In the genomic region with DNA sequence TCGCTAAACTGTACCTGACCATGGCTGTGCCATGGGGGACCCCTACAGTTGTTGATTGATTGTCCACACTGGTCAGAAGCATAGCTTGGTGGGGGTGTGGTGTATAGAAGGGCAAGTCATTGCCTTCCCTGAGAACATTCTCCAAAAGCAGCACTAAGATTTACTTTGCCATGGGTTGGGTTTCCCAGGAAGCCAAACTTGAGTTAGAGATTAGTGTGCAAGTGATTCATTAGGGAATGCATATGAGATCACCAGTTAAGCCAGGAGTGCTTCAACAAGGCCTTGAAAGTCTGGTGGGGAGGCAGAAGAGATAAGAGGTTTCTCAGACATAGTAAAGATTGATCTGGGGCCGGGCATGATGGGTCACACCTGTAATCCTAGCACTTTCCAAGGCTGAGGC, we compare ENCODE assay signal across 15 cellular contexts. TPM values are rescaled to one million over a fixed set of nuclear protein-coding genes. Genes with fewer than 3 reads are reported as not detected.
A peak's percentile ranks its signal among the peaks of the same experiment; 100 is the strongest.
DNase-seq lines count a peak whose midpoint lies in the region; ATAC-seq, FAIRE-seq and TF ChIP-seq lines count a peak whose summit lies in the region.
"Had no signal": no experiment of that assay in that cellular context is flagged by ENCODE, and none has a peak within 500 bp of the region (broad histone marks: within the 10 kb centered on the region; RNA-seq: fewer than 3 reads in every experiment).

No MANE protein-coding gene starts in this region.

- no peak overlapping the region for H3K4me3 Mint-ChIP-seq in immature natural killer cell
- H3K4me3 Mint-ChIP-seq: activated T-helper 17 cell treated with anti-CD3 and anti-CD28 coated beads, Interleukin-2, amount 50 U/mL, for 72 hours; GM23338 had no signal

- no peak for TF ChIP-seq RAD21 in HepG2 (CRISPR knock-in tag; IDR thresholded peaks at IDR 0.05)
- TF ChIP-seq RAD21 in K562 (CRISPR knock-in tag; conservative IDR thresholded peaks at IDR 0.05 in 1 of 2, IDR thresholded peaks at IDR 0.05 in 1 of 2), result no peak

- H3K4me2 ChIP-seq in HepG2 (ENCODE audit: low read depth, low read length) (no peak overlapping the region), K562 (ENCODE audit: insufficient read depth, low read length) (no peak overlapping the region)
- H3K4me2 ChIP-seq: GM23338 had no signal

- DNase-seq in right lobe of liver (no peak), HepG2 (ENCODE audit: low spot score) (no peak), K562 (ENCODE audit: extremely low read depth in 1 of 4, low spot score in 3 of 4) (no peak), kidney glomerular epithelial cell (lab: John Stamatoyannopoulos, UW) (peak; percentile 62), upper lobe of right lung (no peak), NCI-H345 (lab: John Stamatoyannopoulos, UW) (no peak), immature natural killer cell (no peak)
- no peak for DNase-seq in activated CD4-positive, CD25-positive, alpha-beta regulatory T cell treated with anti-CD3 and anti-CD28 coated beads, Interleukin-2, amount 50 U/mL, for 72 hours
- DNase-seq: 8988T, transverse colon had no signal

- no peaks in the 10 kb centered on the region for H3K9me3 Mint-ChIP-seq in immature natural killer cell
- H3K9me3 Mint-ChIP-seq: activated T-helper 17 cell treated with anti-CD3 and anti-CD28 coated beads, Interleukin-2, amount 50 U/mL, for 72 hours had no signal

- ATAC-seq in right lobe of liver (peak in 1 of 4 donors; percentile 8), HepG2 (no peak), K562 (no peak), upper lobe of right lung (peak; percentile 48)
- ATAC-seq: activated T-helper 17 cell treated with anti-CD3 and anti-CD28 coated beads, Interleukin-2, amount 50 U/mL, for 72 hours; GM23338 had no signal

- TF ChIP-seq CTCF in right lobe of liver (IDR thresholded peaks at IDR 0.05) (no peak), HepG2 (CRISPR knock-in tag; IDR thresholded peaks at IDR 0.05) (no peak), K562 (IDR thresholded peaks at IDR 0.05 in 2 of 3, conservative IDR thresholded peaks at IDR 0.05 in 1 of 3; ENCODE audit: insufficient read depth in 2 of 3, low read depth in 1 of 3, low read length in 3 of 3) (no peak), upper lobe of right lung (IDR thresholded peaks at IDR 0.05) (no peak)

- H3K9me3 ChIP-seq in right lobe of liver (no peaks in the 10 kb centered on the region), HepG2 (ENCODE audit: low read length) (no peaks in the 10 kb centered on the region), K562 (replicated peaks; ENCODE audit: control insufficient read depth, insufficient read depth, low read depth, low read length) (peaks cover 3% of the 10 kb centered on the region; the same call in 1 of the 2 replicates), upper lobe of right lung (no peaks in the 10 kb centered on the region)
- H3K9me3 ChIP-seq: transverse colon had no signal

- H3K27me3 ChIP-seq in right lobe of liver (no peaks in the 10 kb centered on the region), HepG2 (ENCODE audit: control insufficient read depth in 1 of 2, insufficient read depth in 2 of 2, low read length in 2 of 2) (no peaks in the 10 kb centered on the region), K562 (ENCODE audit: control insufficient read depth in 2 of 2, insufficient read depth in 2 of 2, low read length in 2 of 2) (peaks cover 2 to 24% of the 10 kb centered on the region in 2 experiments; a peak in 3 of 5 replicates), upper lobe of right lung (no peaks in the 10 kb centered on the region)
- H3K27me3 ChIP-seq: cardiac muscle cell, transverse colon had no signal

- H3K36me3 Mint-ChIP-seq in immature natural killer cell, result peaks cover 0 to 7% (median 3%) of the 10 kb centered on the region in 3 donors

- peak overlapping the region in 1 of 6 donors; percentile 49 for H3K27ac Mint-ChIP-seq in immature natural killer cell
- H3K27ac Mint-ChIP-seq: activated T-helper 17 cell treated with anti-CD3 and anti-CD28 coated beads, Interleukin-2, amount 50 U/mL, for 72 hours; GM23338 had no signal

- TF ChIP-seq EP300 in HepG2 (IDR thresholded peaks at IDR 0.05; ENCODE audit: low read depth in 2 of 2, low read length in 2 of 2) (no peak), HepG2 (CRISPR knock-in tag; IDR thresholded peaks at IDR 0.05; ENCODE audit: borderline replicate concordance) (no peak), K562 (IDR thresholded peaks at IDR 0.05; ENCODE audit: low read length) (no peak)

- peaks cover 0 to 4% (median 3%) of the 10 kb centered on the region in 3 donors for H3K27me3 Mint-ChIP-seq in immature natural killer cell (ENCODE audit: low read depth in 3 of 3)

- H3K4me1 ChIP-seq in right lobe of liver (peaks cover 0 to 15% (median 7%) of the 10 kb centered on the region in 4 donors), HepG2 (ENCODE audit: insufficient read depth, low read length) (peaks cover 42% of the 10 kb centered on the region), K562 (replicated peaks in 1 of 2; ENCODE audit: control insufficient read depth in 2 of 2, insufficient read depth in 2 of 2, low read length in 2 of 2) (no peaks in the 10 kb centered on the region), upper lobe of right lung (no peaks in the 10 kb centered on the region)
- H3K4me1 ChIP-seq: transverse colon had no signal

- no TSS peak for BruUV-seq in HepG2 (replicated peaks; lab: Mats Ljungman, UMichigan)
- no TSS peak for BruUV-seq in K562 (replicated peaks; lab: Mats Ljungman, UMichigan)

- no peaks in the 10 kb centered on the region for H4K20me1 ChIP-seq in HepG2 (ENCODE audit: insufficient read depth, low read length)
- no peaks in the 10 kb centered on the region for H4K20me1 ChIP-seq in K562 (replicated peaks; ENCODE audit: control insufficient read depth, insufficient read depth, low read length)

- H3K79me2 ChIP-seq in HepG2 (ENCODE audit: insufficient read depth, low read length) (no peaks in the 10 kb centered on the region), K562 (ENCODE audit: control insufficient read depth, insufficient read depth, low read length) (no peaks in the 10 kb centered on the region)

- TF ChIP-seq POLR2A in right lobe of liver (IDR thresholded peaks at IDR 0.05), result no peak
- no peak for TF ChIP-seq POLR2A in HepG2 (IDR thresholded peaks at IDR 0.05; ENCODE audit: insufficient read depth in 1 of 2, low read depth in 2 of 2, low read length in 2 of 2)
- TF ChIP-seq POLR2A in K562 (conservative IDR thresholded peaks at IDR 0.05), result no peak

- CTCF ChIA-PET in HepG2 (lab: Yijun Ruan, JAX; ENCODE audit: low intra/inter-chr PET ratio, low total read pairs) (no interaction called here), K562 (lab: Yijun Ruan, JAX; ENCODE audit: low intra/inter-chr PET ratio) (no interaction called here)

- no peak overlapping the region for H2AFZ ChIP-seq in HepG2 (ENCODE audit: low read length)
- no peak overlapping the region for H2AFZ ChIP-seq in K562 (ENCODE audit: low read depth, low read length)
- H2AFZ ChIP-seq: GM23338 had no signal

- no peaks in the 10 kb centered on the region for H3K9me1 ChIP-seq in K562 (ENCODE audit: control insufficient read depth, insufficient read depth, low read length)

- intact Hi-C loops in right lobe of liver (cut with DNase I) (no loop called here), HepG2 (cut with micrococcal nuclease; ENCODE audit: unreplicated experiment) (no loop called here), K562 (cut with micrococcal nuclease) (no loop called here), upper lobe of right lung (cut with DNase I) (no loop called here)

- H3K9ac ChIP-seq in HepG2 (ENCODE audit: insufficient read depth, low read depth, low read length), result no peak overlapping the region
- no peak overlapping the region for H3K9ac ChIP-seq in K562 (ENCODE audit: insufficient read depth in 1 of 2, low read depth in 2 of 2, low read length in 2 of 2)

- POLR2A ChIA-PET in HepG2 (lab: Yijun Ruan, JAX), result interaction anchor here (1.3 to 1.6 kb wide), 2 partner anchors 21 to 108 kb away, joined by 4 read pairs; a partner anchor contains a TSS
- POLR2A ChIA-PET in K562 (lab: Yijun Ruan, JAX), result no interaction called here

- 78% methylated on average over 2 of the region's 2 CpGs for WGBS in right lobe of liver (ENCODE audit: insufficient coverage, low coverage, low lambda C conversion rate, missing lambda C conversion rate)
- whole genome bisulfite sequencing in HepG2 (ENCODE audit: low lambda C conversion rate), result 28% methylated on average over 2 of the region's 2 CpGs
- 4% methylated on average over 2 of the region's 2 CpGs for WGBS in K562 (ENCODE audit: insufficient coverage, low coverage, missing lambda C conversion rate)

- in situ Hi-C loops in HepG2 (cut with HindIII; ENCODE audit: extremely low pct_ligation_motif_present, low pct_unique_long_range_greater_than_20kb) (no loop called here), K562 (cut with MboI) (no loop called here)

- FAIRE-seq in HepG2 (lab: Jason Lieb, UNC), result no peak
- FAIRE-seq in K562 (lab: Jason Lieb, UNC), result no peak
- FAIRE-seq: endothelial cell of umbilical vein, GM12892 had no signal

- no peaks in the 10 kb centered on the region for H3K36me3 ChIP-seq in right lobe of liver
- H3K36me3 ChIP-seq in HepG2 (replicated peaks in 1 of 2; ENCODE audit: control insufficient read depth in 1 of 2, insufficient read depth in 2 of 2, low read length in 2 of 2), result no peaks in the 10 kb centered on the region
- H3K36me3 ChIP-seq in K562 (ENCODE audit: control insufficient read depth, insufficient read depth, low read length), result no peaks in the 10 kb centered on the region
- H3K36me3 ChIP-seq in upper lobe of right lung, result no peaks in the 10 kb centered on the region
- H3K36me3 ChIP-seq: cardiac muscle cell, transverse colon had no signal

- H3K27ac ChIP-seq in right lobe of liver, result peak overlapping the region in 2 of 3 donors; percentile 58 to 98
- no peak overlapping the region for H3K27ac ChIP-seq in HepG2 (ENCODE audit: extremely low read length, insufficient read depth, low read length)
- no peak overlapping the region for H3K27ac ChIP-seq in K562 (ENCODE audit: extremely low read depth, low read depth, low read length)
- no peak overlapping the region for H3K27ac ChIP-seq in upper lobe of right lung
- H3K27ac ChIP-seq: cardiac muscle cell, transverse colon had no signal

- H3K4me1 Mint-ChIP-seq in immature natural killer cell, result no peaks in the 10 kb centered on the region
- H3K4me1 Mint-ChIP-seq: activated T-helper 17 cell treated with anti-CD3 and anti-CD28 coated beads, Interleukin-2, amount 50 U/mL, for 72 hours; GM23338 had no signal

- H3K4me3 ChIP-seq in right lobe of liver (no peak overlapping the region), HepG2 (replicated peaks in 1 of 3; ENCODE audit: insufficient read depth in 1 of 3, low read depth in 2 of 3, low read length in 3 of 3) (no peak overlapping the region), K562 (no peak overlapping the region), upper lobe of right lung (no peak overlapping the region)
- H3K4me3 ChIP-seq: cardiac muscle cell, GM23338, transverse colon had no signal

RNA-seq across cellular contexts. Expression of a gene that starts 21.4 kb away (rescaled TPM):
- total RNA-seq in right lobe of liver (10 to 100 TPM; 18.0 to 40.5 (median 26.3) TPM), HepG2 (2016; rRNA removed; fragmentation: Illumina TruSeq; extraction: Trizol) (11.8 and 24.3 TPM in 2 replicates), K562 (2014; rRNA removed) (0.41 and 0.49 TPM in 2 replicates), K562 (2014; rRNA removed; fragmentation: Illumina TruSeq; extraction: Trizol) (0.65 and 1.0 TPM in 2 replicates), K562 (2015; rRNA removed; fragmentation: Illumina TruSeq; extraction: Trizol) (0.34 and 0.43 TPM in 2 replicates), K562 (2021) (0.53 and 1.0 TPM in 2 replicates), upper lobe of right lung (20.1 TPM)
- total RNA-seq in HepG2 (2016; cell fraction: cytosol; rRNA removed; fragmentation: Illumina TruSeq; extraction: Trizol; ENCODE audit: low read depth), result 45.8 and 49.7 TPM in 2 replicates
- total RNA-seq in HepG2 (2016; cell fraction: insoluble cytoplasmic fraction; rRNA removed; fragmentation: Illumina TruSeq; extraction: Trizol), result 14.5 and 23.4 TPM in 2 replicates
- total RNA-seq in HepG2 (2016; cell fraction: membrane; rRNA removed; fragmentation: Illumina TruSeq; extraction: Trizol), result 29.0 and 32.2 TPM in 2 replicates
- total RNA-seq in HepG2 (2016; cell fraction: nucleus; rRNA removed; fragmentation: Illumina TruSeq; extraction: Trizol), result 32.2 and 33.4 TPM in 2 replicates
- polyA plus RNA-seq in HepG2 (2011; rRNA removed) (34.1 and 35.0 TPM in 2 replicates), K562 (2011; rRNA removed) (1.5 and 2.2 TPM in 2 replicates), K562 (2014; fragmentation: Illumina TruSeq; extraction: Trizol) (0.58 and 0.76 TPM in 2 replicates), K562 (2014; fragmentation: Nextera tagmentation; extraction: Ambion mirVana) (under 1 TPM; 0.15 to 0.30 TPM), K562 (2014; rRNA removed) (1.2 and 2.8 TPM in 2 replicates), immature natural killer cell (1 to 10 TPM; 2.4 to 3.9 (median 3.2) TPM)
- polyA plus RNA-seq in HepG2 (2011; cell fraction: cytosol; rRNA removed), result 21.1 and 29.0 TPM in 2 replicates
- polyA plus RNA-seq in HepG2 (2011; cell fraction: nucleus; rRNA removed), result 14.9 and 16.8 TPM in 2 replicates
- polyA plus RNA-seq in HepG2 (2012), result 19.1 and 32.8 TPM in 2 replicates
- 5.7 and 9.5 TPM in 2 replicates for polyA plus RNA-seq in HepG2 (2016; cell fraction: cytosol; fragmentation: Illumina TruSeq; extraction: Trizol; ENCODE audit: low read depth)
- 14.3 and 14.7 TPM in 2 replicates for polyA plus RNA-seq in HepG2 (2016; cell fraction: insoluble cytoplasmic fraction; fragmentation: Illumina TruSeq; extraction: Trizol; ENCODE audit: low read depth)
- polyA plus RNA-seq in HepG2 (2016; cell fraction: membrane; fragmentation: Illumina TruSeq; extraction: Trizol; ENCODE audit: low read depth), result 11.2 and 15.8 TPM in 2 replicates
- 31.5 and 33.9 TPM in 2 replicates for polyA plus RNA-seq in HepG2 (2016; cell fraction: nucleus; fragmentation: Illumina TruSeq; extraction: Trizol; ENCODE audit: insufficient read depth, low read depth)
- polyA minus RNA-seq in HepG2 (2011; rRNA and poly(A)+ RNA removed; ENCODE audit: low replicate concordance), result 6.5 and 39.5 TPM in 2 replicates
- polyA minus RNA-seq in HepG2 (2011; cell fraction: cytosol; rRNA and poly(A)+ RNA removed), result 26.0 and 29.6 TPM in 2 replicates
- 66.4 and 75.1 TPM in 2 replicates for polyA minus RNA-seq in HepG2 (2011; cell fraction: nucleus; rRNA and poly(A)+ RNA removed)
- total RNA-seq in K562 (2011; cell fraction: chromatin; rRNA removed; ENCODE audit: low replicate concordance), result 14.2 and 17.0 TPM in 2 replicates
- total RNA-seq in K562 (2011; cell fraction: nucleolus; rRNA removed), result 6.0 and 9.9 TPM in 2 replicates
- 10.0 and 11.1 TPM in 2 replicates for total RNA-seq in K562 (2011; cell fraction: nucleoplasm; rRNA removed)
- polyA plus RNA-seq in K562 (2011; cell fraction: cytosol; rRNA removed), result 0.43 and 0.63 TPM in 2 replicates
- 0.70 and 1.3 TPM in 2 replicates for polyA plus RNA-seq in K562 (2011; cell fraction: nucleus; rRNA removed)
- 0.35 and 0.58 TPM in 2 replicates for polyA plus RNA-seq in K562 (2012)
- polyA minus RNA-seq in K562 (2011; rRNA and poly(A)+ RNA removed), result 3.7 and 4.8 TPM in 2 replicates
- 1.0 and 1.9 TPM in 2 replicates for polyA minus RNA-seq in K562 (2011; cell fraction: cytosol; rRNA and poly(A)+ RNA removed)
- 1.9 and 5.9 TPM in 2 replicates for polyA minus RNA-seq in K562 (2011; cell fraction: nucleus; rRNA and poly(A)+ RNA removed)

Comparison
In these comparisons a context has a peak if more than half of its experiments do, and no peak if none do; other contexts are left out.
1. H3K27ac ChIP-seq: peak in right lobe of liver (2 of 3); none in HepG2 (single experiment), K562 (single experiment) and upper lobe of right lung (single experiment).